In the genomic region with DNA sequence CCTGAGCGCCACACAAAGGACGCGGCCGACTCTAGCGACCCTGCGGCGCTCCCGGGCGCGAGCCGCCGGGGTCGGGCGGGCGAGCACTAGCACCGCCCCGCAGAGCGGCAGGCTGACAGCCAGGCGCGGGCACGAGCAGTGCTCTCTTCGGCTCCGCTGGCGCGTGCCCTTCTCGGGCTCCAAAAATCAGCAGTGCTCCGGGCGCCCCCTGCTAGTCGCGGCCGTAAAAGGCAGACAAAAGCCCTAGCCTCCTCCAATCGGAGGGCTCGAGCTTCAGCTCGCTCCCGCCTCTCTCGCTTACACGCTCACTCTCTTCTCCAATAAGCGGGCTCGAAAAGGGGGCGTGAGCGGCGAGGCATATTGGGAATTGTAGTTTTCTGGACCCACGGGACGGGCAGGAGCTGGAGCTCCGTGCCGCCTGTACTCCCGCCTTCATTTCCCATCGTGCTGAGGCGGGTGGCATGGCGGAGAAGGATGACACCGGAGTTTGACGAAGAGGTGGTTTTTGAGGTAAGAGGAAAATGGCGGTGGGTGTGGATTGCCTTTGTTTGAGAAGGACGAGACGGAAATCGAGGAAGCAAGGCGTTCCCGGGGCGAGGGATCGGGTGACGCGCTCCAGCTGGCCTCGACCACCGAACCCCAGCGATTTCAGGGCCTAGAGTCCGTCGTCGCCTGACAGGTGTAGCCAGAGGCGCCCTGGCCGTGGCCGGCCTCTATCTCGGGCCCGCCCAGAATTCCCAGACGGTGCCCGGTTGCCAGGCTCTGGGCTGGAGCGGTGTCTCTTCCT, we compare ENCODE assay signal across 8 cellular contexts. TPM values are rescaled to one million over a fixed set of nuclear protein-coding genes. Genes with fewer than 3 reads are reported as not detected.
DNase-seq lines count a peak whose midpoint lies in the region; ATAC-seq and TF ChIP-seq lines count a peak whose summit lies in the region.

A gene (minus strand): TSS at position 91 of the 787 bp plus-strand sequence. CDS start 227 bp downstream, outside the sequence.
A gene with protein sequence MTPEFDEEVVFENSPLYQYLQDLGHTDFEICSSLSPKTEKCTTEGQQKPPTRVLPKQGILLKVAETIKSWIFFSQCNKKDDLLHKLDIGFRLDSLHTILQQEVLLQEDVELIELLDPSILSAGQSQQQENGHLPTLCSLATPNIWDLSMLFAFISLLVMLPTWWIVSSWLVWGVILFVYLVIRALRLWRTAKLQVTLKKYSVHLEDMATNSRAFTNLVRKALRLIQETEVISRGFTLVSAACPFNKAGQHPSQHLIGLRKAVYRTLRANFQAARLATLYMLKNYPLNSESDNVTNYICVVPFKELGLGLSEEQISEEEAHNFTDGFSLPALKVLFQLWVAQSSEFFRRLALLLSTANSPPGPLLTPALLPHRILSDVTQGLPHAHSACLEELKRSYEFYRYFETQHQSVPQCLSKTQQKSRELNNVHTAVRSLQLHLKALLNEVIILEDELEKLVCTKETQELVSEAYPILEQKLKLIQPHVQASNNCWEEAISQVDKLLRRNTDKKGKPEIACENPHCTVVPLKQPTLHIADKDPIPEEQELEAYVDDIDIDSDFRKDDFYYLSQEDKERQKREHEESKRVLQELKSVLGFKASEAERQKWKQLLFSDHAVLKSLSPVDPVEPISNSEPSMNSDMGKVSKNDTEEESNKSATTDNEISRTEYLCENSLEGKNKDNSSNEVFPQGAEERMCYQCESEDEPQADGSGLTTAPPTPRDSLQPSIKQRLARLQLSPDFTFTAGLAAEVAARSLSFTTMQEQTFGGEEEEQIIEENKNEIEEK (plus strand): TSS at position 431 of the 787 bp plus-strand sequence. CDS start 44 bp downstream, at position 475.

- H3K4me3 ChIP-seq in GM06990 (replicated peaks; ENCODE audit: low read depth, low read length), result peak within 1 kb of the TSS; percentile 92
- H3K4me3 ChIP-seq in HFF-Myc (replicated peaks; ENCODE audit: low read depth, low read length), result peak within 1 kb of the TSS; percentile 84
- peak within 1 kb of the TSS; percentile 55 to 78 for H3K4me3 ChIP-seq in gastroesophageal sphincter
- peak within 1 kb of the TSS; percentile 81 to 92 for H3K4me3 ChIP-seq in neutrophil (ENCODE audit: low read depth in 1 of 2, low read length in 1 of 2)

- TF ChIP-seq CTCF in GM06990 (IDR thresholded peaks at IDR 0.05; ENCODE audit: insufficient read depth, low read length, poor library complexity, severe bottlenecking), result peak; percentile 70
- peak; percentile 57 for TF ChIP-seq CTCF in HFF-Myc (IDR thresholded peaks at IDR 0.05; ENCODE audit: low read depth, low read length, missing control alignments)
- TF ChIP-seq CTCF in gastroesophageal sphincter (IDR thresholded peaks at IDR 0.05), result peak in 3 of 4 experiments; percentile 55 to 78 (median 72)
- TF ChIP-seq CTCF in neutrophil (IDR thresholded peaks at IDR 0.05), result peak; percentile 89

- H3K36me3 ChIP-seq in GM06990 (ENCODE audit: control insufficient read depth, insufficient read depth, low read length) (no peaks in the 10 kb centered on the region), gastroesophageal sphincter (no peaks in the 10 kb centered on the region), neutrophil (no peaks in the 10 kb centered on the region)

- in situ Hi-C loops in SK-MEL-5 (cut with HindIII; ENCODE audit: low pct_unique_long_range_greater_than_20kb, low sequenced_read_pairs), result no loop called here

- no peak for TF ChIP-seq EP300 in gastroesophageal sphincter (IDR thresholded peaks at IDR 0.05)

- H3K4me1 ChIP-seq in gastroesophageal sphincter (peaks cover 0 to 69% (median 0%) of the 10 kb centered on the region in 3 donors), neutrophil (ENCODE audit: control insufficient read depth in 1 of 2, insufficient read depth in 1 of 2, low read depth in 1 of 2, low read length in 1 of 2) (peaks cover 19 to 29% of the 10 kb centered on the region in 2 experiments)

- DNase-seq in GM06990 (ENCODE audit: extremely low read depth, insufficient read length) (peak; percentile 97), HFF-Myc (ENCODE audit: extremely low read depth, low read depth) (peak; percentile 97), MV-4-11 (lab: John Stamatoyannopoulos, UW) (peak; percentile 99), SK-MEL-5 (ENCODE audit: low read depth, low spot score) (peak; percentile 99), substantia nigra (lab: John Stamatoyannopoulos, UW) (peak; percentile 83 to 99 (median 98))
- peak; percentile 98 for DNase-seq in activated naive CD4-positive, alpha-beta T cell treated with anti-CD3 and anti-CD28 coated beads, Interleukin-2, amount 50 U/mL, for 16 hours

- WGBS in gastroesophageal sphincter (ENCODE audit: low coverage in 1 of 2), 2 donors, result 0% methylated on average over 6 to 27 of the region's 76 CpGs

- H3K27ac ChIP-seq in gastroesophageal sphincter (peak within 1 kb of the TSS; percentile 82 to 97 (median 95)), neutrophil (peak within 1 kb of the TSS; percentile 77), substantia nigra (ENCODE audit: low read depth, low read length, poor library complexity, severe bottlenecking) (peak within 1 kb of the TSS; percentile 91)

- H3K9me3 ChIP-seq in gastroesophageal sphincter, result no peaks in the 10 kb centered on the region
- no peaks in the 10 kb centered on the region for H3K9me3 ChIP-seq in neutrophil

- peak; percentile 36 to 77 for TF ChIP-seq POLR2A in gastroesophageal sphincter (IDR thresholded peaks at IDR 0.05)

- no peaks in the 10 kb centered on the region for H3K27me3 ChIP-seq in GM06990 (replicated peaks; ENCODE audit: control insufficient read depth, insufficient read depth, low read length)
- H3K27me3 ChIP-seq in gastroesophageal sphincter, result no peaks in the 10 kb centered on the region
- peaks cover 12% of the 10 kb centered on the region for H3K27me3 ChIP-seq in neutrophil

- peak; percentile 96 for ATAC-seq in gastroesophageal sphincter

RNA-seq across cellular contexts. Expression of the first gene that starts in this region (rescaled TPM):
- 1.1 and 1.2 TPM in 2 replicates for total RNA-seq in SK-MEL-5 (2014; rRNA removed; shearing (Covaris generic))
- polyA plus RNA-seq in SK-MEL-5 (2015; cell fraction: cytosol; rRNA removed), result 1.6 and 1.8 TPM in 2 replicates
- polyA plus RNA-seq in SK-MEL-5 (2015; cell fraction: nucleus; rRNA removed), result 1.4 and 2.4 TPM in 2 replicates
- total RNA-seq in gastroesophageal sphincter, result 10 to 100 TPM; 25.8 to 46.5 (median 36.3) TPM

RNA-seq across cellular contexts. Expression of the second gene that starts in this region (rescaled TPM):
- 43.9 and 45.3 TPM in 2 replicates for total RNA-seq in SK-MEL-5 (2014; rRNA removed; shearing (Covaris generic))
- 26.9 and 38.6 TPM in 2 replicates for polyA plus RNA-seq in SK-MEL-5 (2015; cell fraction: cytosol; rRNA removed)
- 43.4 and 44.6 TPM in 2 replicates for polyA plus RNA-seq in SK-MEL-5 (2015; cell fraction: nucleus; rRNA removed)
- 100 to 1,000 TPM in 1 of 4 donors, 10 to 100 TPM in 3; 82.1 to 141 (median 85.4) TPM for total RNA-seq in gastroesophageal sphincter

Comparison
In these comparisons a context has a peak if more than half of its experiments do, and no peak if none do; other contexts are left out.
1. Peak in every context shown above with its lines: DNase-seq, ATAC-seq, H3K4me3 ChIP-seq and H3K27ac ChIP-seq.
2. RNA of the first gene that starts in this region (total RNA-seq): 25.8 to 46.5 TPM in gastroesophageal sphincter; 1.1 to 1.2 TPM in SK-MEL-5; every median in the first group is over 10 times any median in the second.